Comparison of ENCODE assay signal across 1 cellular context in the genomic region with DNA sequence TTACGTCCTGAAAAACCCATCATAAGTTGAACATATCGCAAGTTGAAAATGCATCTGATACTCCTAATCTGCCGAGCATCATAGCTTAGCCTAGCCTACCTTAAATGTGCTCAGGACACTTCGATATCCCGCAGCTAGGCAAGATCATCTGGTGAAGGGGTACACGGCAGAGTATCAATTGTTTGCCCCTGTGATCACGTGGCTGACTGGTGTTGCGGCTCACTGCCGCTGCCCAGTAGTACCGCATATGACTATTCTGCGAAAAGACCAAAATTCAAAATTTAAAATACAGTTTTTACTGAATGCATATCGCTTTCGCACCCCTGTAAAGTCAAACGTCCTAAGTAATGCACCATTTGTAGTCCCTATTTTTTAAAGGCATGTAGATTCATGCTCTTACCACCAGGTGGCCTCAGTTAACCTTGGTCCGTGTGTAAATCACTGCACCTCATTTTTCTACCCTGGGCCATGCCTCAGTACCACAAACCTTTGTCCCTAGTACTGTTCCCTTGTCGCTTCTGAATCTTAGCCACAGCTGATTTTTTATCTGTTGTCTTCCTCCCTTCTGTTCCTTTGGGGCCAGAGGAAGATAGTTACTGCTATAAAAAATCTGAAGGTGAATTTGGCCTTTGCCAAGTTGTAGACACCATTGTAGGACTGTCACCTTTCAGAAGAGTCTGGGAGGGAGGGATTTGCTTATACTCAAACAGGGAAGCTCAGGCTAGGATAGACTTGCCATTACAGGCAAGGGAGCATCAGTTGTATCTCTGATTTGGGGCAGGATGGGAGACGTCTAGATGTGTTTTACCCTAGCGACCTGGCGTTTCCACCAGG.
TF ChIP-seq lines count a peak whose summit lies in the region.

No MANE protein-coding gene starts in this region.

TF ChIP-seq in GM23338, 12 proteins besides CTCF, POLR2A, EP300 and RAD21 (continued from another document):
- no peak for TF ChIP-seq EZH2 (IDR thresholded peaks at IDR 0.05; ENCODE audit: low read depth, unreplicated experiment)
- no peak for TF ChIP-seq JUNB (IDR thresholded peaks at IDR 0.05; ENCODE audit: unreplicated experiment)
- TF ChIP-seq, protein P1, sequence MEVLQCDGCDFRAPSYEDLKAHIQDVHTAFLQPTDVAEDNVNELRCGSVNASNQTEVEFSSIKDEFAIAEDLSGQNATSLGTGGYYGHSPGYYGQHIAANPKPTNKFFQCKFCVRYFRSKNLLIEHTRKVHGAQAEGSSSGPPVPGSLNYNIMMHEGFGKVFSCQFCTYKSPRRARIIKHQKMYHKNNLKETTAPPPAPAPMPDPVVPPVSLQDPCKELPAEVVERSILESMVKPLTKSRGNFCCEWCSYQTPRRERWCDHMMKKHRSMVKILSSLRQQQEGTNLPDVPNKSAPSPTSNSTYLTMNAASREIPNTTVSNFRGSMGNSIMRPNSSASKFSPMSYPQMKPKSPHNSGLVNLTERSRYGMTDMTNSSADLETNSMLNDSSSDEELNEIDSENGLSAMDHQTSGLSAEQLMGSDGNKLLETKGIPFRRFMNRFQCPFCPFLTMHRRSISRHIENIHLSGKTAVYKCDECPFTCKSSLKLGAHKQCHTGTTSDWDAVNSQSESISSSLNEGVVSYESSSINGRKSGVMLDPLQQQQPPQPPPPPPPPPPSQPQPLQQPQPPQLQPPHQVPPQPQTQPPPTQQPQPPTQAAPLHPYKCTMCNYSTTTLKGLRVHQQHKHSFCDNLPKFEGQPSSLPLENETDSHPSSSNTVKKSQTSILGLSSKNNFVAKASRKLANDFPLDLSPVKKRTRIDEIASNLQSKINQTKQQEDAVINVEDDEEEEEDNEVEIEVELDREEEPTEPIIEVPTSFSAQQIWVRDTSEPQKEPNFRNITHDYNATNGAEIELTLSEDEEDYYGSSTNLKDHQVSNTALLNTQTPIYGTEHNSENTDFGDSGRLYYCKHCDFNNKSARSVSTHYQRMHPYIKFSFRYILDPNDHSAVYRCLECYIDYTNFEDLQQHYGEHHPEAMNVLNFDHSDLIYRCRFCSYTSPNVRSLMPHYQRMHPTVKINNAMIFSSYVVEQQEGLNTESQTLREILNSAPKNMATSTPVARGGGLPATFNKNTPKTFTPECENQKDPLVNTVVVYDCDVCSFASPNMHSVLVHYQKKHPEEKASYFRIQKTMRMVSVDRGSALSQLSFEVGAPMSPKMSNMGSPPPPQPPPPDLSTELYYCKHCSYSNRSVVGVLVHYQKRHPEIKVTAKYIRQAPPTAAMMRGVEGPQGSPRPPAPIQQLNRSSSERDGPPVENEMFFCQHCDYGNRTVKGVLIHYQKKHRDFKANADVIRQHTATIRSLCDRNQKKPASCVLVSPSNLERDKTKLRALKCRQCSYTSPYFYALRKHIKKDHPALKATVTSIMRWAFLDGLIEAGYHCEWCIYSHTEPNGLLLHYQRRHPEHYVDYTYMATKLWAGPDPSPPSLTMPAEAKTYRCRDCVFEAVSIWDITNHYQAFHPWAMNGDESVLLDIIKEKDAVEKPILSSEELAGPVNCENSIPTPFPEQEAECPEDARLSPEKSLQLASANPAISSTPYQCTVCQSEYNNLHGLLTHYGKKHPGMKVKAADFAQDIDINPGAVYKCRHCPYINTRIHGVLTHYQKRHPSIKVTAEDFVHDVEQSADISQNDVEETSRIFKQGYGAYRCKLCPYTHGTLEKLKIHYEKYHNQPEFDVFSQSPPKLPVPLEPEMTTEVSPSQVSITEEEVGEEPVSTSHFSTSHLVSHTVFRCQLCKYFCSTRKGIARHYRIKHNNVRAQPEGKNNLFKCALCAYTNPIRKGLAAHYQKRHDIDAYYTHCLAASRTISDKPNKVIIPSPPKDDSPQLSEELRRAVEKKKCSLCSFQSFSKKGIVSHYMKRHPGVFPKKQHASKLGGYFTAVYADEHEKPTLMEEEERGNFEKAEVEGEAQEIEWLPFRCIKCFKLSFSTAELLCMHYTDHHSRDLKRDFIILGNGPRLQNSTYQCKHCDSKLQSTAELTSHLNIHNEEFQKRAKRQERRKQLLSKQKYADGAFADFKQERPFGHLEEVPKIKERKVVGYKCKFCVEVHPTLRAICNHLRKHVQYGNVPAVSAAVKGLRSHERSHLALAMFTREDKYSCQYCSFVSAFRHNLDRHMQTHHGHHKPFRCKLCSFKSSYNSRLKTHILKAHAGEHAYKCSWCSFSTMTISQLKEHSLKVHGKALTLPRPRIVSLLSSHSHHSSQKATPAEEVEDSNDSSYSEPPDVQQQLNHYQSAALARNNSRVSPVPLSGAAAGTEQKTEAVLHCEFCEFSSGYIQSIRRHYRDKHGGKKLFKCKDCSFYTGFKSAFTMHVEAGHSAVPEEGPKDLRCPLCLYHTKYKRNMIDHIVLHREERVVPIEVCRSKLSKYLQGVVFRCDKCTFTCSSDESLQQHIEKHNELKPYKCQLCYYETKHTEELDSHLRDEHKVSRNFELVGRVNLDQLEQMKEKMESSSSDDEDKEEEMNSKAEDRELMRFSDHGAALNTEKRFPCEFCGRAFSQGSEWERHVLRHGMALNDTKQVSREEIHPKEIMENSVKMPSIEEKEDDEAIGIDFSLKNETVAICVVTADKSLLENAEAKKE (CRISPR knock-in tag; IDR thresholded peaks at IDR 0.05), result no peak
